20 cellular contexts compared by ENCODE assay signal in genomic region chr5:77368367-77368766, GRCh38.
"Had no signal": no experiment of that assay in that cellular context is flagged by ENCODE, and none has a peak within 500 bp of the region (broad histone marks: within the 10 kb centered on the region; RNA-seq: fewer than 3 reads in every experiment).

No MANE protein-coding gene starts in this region.

- H3K9me3 ChIP-seq: left lung, pancreas, right lobe of liver, spleen, stomach, upper lobe of left lung, vagina had no signal

- ATAC-seq: left lung, pancreas, right lobe of liver had no signal

- H3K4me3 ChIP-seq: coronary artery, left lung, lung, neural progenitor cell, pancreas, right lobe of liver, spleen, stomach, upper lobe of left lung, vagina had no signal

- H3K4me2 ChIP-seq: neural progenitor cell had no signal

- H3K27me3 ChIP-seq: left lung, neural progenitor cell, pancreas, right lobe of liver, spleen, stomach, upper lobe of left lung, vagina had no signal

- H3K27ac ChIP-seq: left lung, neural progenitor cell, pancreas, right lobe of liver, spleen, stomach, upper lobe of left lung, vagina had no signal

- H3K4me1 ChIP-seq: left lung, neural progenitor cell, pancreas, right lobe of liver, spleen, stomach, upper lobe of left lung, vagina had no signal

- H3K36me3 ChIP-seq: left lung, neural progenitor cell, pancreas, right lobe of liver, spleen, stomach, upper lobe of left lung, vagina had no signal

- FAIRE-seq: endothelial cell of umbilical vein, pancreas had no signal

- DNase-seq: effector CD4-positive, alpha-beta T cell; endodermal cell; erythroblast; foreskin melanocyte; islet precursor cell; left lung; midbrain; occipital lobe; pancreas; right lobe of liver; spleen; stimulated activated naive CD4-positive, alpha-beta T cell; stomach; substantia nigra; upper lobe of left lung had no signal

- H2AFZ ChIP-seq: neural progenitor cell had no signal

- H3K9ac ChIP-seq: neural progenitor cell had no signal
